12 cellular contexts compared by ENCODE assay signal in genomic region chr3:172218350-172219323, GRCh38.
DNase-seq lines count a peak whose midpoint lies in the region; ATAC-seq and TF ChIP-seq lines count a peak whose summit lies in the region.
"Had no signal": no experiment of that assay in that cellular context is flagged by ENCODE, and none has a peak within 500 bp of the region (broad histone marks: within the 10 kb centered on the region; RNA-seq: fewer than 3 reads in every experiment).

No MANE protein-coding gene starts in this region.

- WGBS in gastroesophageal sphincter (ENCODE audit: low coverage in 1 of 2), 2 donors, result 56 to 71% methylated on average over 4 to 5 of the region's 5 CpGs

- H3K36me3 Mint-ChIP-seq in chondrocyte (ENCODE audit: low read depth), result peaks cover 4% of the 10 kb centered on the region

- H3K4me1 ChIP-seq in osteoblast (ENCODE audit: insufficient read depth, low read length) (peaks cover 54% of the 10 kb centered on the region), gastroesophageal sphincter (peaks cover 14 to 67% (median 21%) of the 10 kb centered on the region in 3 donors)

- H2AFZ ChIP-seq in osteoblast (ENCODE audit: low read length), result no peak overlapping the region

- H3K9me3 ChIP-seq in osteoblast (ENCODE audit: low read depth, low read length) (no peaks in the 10 kb centered on the region), gastroesophageal sphincter (no peaks in the 10 kb centered on the region)
- H3K9me3 ChIP-seq: sigmoid colon had no signal

- H3K79me2 ChIP-seq in osteoblast (ENCODE audit: insufficient read depth, low read length), result peaks cover 96% of the 10 kb centered on the region

- no peaks in the 10 kb centered on the region for H3K9me3 Mint-ChIP-seq in chondrocyte (ENCODE audit: low read depth)
- H3K9me3 Mint-ChIP-seq: T-helper 1 cell treated with Interleukin-12 subunit alpha and Interleukin-12 subunit beta and Interleukin-4 antibody, amounts not matched to agents 30 μg/mL and 1 μg/mL, for 36 hours had no signal

- DNase-seq in chondrocyte (ENCODE audit: low spot score) (no peak), osteoblast (ENCODE audit: insufficient read length, low spot score, missing footprints) (no peak), MV-4-11 (lab: John Stamatoyannopoulos, UW) (no peak), COR-L47 (lab: John Stamatoyannopoulos, UW) (no peak)
- DNase-seq: DND-41, foreskin melanocyte, sigmoid colon had no signal

- H3K4me2 ChIP-seq in osteoblast (ENCODE audit: insufficient read depth, low read length), result no peak overlapping the region

- ATAC-seq in GM18858 (IDR thresholded peaks at IDR 0.05; ENCODE audit: unreplicated experiment), result peak; percentile 37
- peak; percentile 59 for ATAC-seq in HG03066 (IDR thresholded peaks at IDR 0.05; ENCODE audit: low read depth, unreplicated experiment)
- ATAC-seq in gastroesophageal sphincter, result no peak
- no peak for ATAC-seq in HG02981 (IDR thresholded peaks at IDR 0.05; ENCODE audit: unreplicated experiment)

- H3K27me3 Mint-ChIP-seq in chondrocyte (ENCODE audit: low read depth), result no peaks in the 10 kb centered on the region

- H3K27me3 ChIP-seq in osteoblast (ENCODE audit: insufficient read depth, low read length), result no peaks in the 10 kb centered on the region
- H3K27me3 ChIP-seq in gastroesophageal sphincter, result no peaks in the 10 kb centered on the region
- H3K27me3 ChIP-seq: sigmoid colon had no signal

- peaks cover 88% of the 10 kb centered on the region for H3K4me1 Mint-ChIP-seq in chondrocyte (ENCODE audit: low read depth)

- no peak for TF ChIP-seq EP300 in gastroesophageal sphincter (IDR thresholded peaks at IDR 0.05)

- no peak overlapping the region for H3K4me3 Mint-ChIP-seq in chondrocyte (ENCODE audit: unreplicated experiment)
- H3K4me3 Mint-ChIP-seq: T-helper 1 cell treated with Interleukin-12 subunit alpha and Interleukin-12 subunit beta and Interleukin-4 antibody, amounts not matched to agents 30 μg/mL and 1 μg/mL, for 36 hours had no signal

- H3K27ac ChIP-seq in osteoblast (ENCODE audit: low read depth, low read length) (peak overlapping the region; percentile 65), gastroesophageal sphincter (no peak overlapping the region)
- H3K27ac ChIP-seq: sigmoid colon had no signal

- H3K36me3 ChIP-seq in osteoblast (ENCODE audit: insufficient read depth, low read length), result peaks cover 9% of the 10 kb centered on the region
- no peaks in the 10 kb centered on the region for H3K36me3 ChIP-seq in gastroesophageal sphincter
- H3K36me3 ChIP-seq: sigmoid colon had no signal

- peaks cover 21% of the 10 kb centered on the region for H4K20me1 ChIP-seq in osteoblast (ENCODE audit: insufficient read depth, low read length)

- no peak for TF ChIP-seq POLR2A in gastroesophageal sphincter (IDR thresholded peaks at IDR 0.05)

- H3K4me3 ChIP-seq in osteoblast (ENCODE audit: insufficient read depth, low read length) (no peak overlapping the region), gastroesophageal sphincter (no peak overlapping the region)
- H3K4me3 ChIP-seq: sigmoid colon had no signal

- no peak for TF ChIP-seq CTCF in chondrocyte (IDR thresholded peaks at IDR 0.05)
- TF ChIP-seq CTCF in osteoblast (IDR thresholded peaks at IDR 0.05; ENCODE audit: extremely low read depth, low read depth, low read length), result no peak
- no peak for TF ChIP-seq CTCF in gastroesophageal sphincter (IDR thresholded peaks at IDR 0.05)

- peak overlapping the region; percentile 85 for H3K27ac Mint-ChIP-seq in chondrocyte (ENCODE audit: unreplicated experiment)
- H3K27ac Mint-ChIP-seq: T-helper 1 cell treated with Interleukin-12 subunit alpha and Interleukin-12 subunit beta and Interleukin-4 antibody, amounts not matched to agents 30 μg/mL and 1 μg/mL, for 36 hours had no signal

Comparison
In these comparisons a context has a peak if more than half of its experiments do, and no peak if none do; other contexts are left out.
1. ATAC-seq: peak in GM18858 (single experiment) and HG03066 (single experiment); none in gastroesophageal sphincter (single experiment) and HG02981 (single experiment).